Comparison of ENCODE assay signal across 1 cellular context in the genomic region with DNA sequence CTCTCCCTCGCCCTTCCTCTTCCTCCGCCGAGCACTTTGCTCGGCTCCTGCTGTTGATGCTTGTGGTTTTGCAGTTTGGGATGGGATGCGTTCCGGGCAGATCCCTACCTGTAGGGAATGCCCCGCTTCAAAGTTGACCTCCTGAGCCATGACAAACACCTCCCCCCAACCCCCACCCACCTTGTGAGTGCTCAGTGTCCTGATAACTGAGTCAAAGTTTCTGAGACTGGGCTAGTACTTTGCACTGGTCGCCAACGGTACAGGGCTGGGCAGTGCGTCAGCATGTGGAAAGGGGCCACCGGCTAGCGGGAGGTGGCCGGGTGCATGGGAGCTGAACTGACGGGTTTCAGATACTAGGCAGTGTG.
TF ChIP-seq lines count a peak whose summit lies in the region.

No MANE protein-coding gene starts in this region.

TF ChIP-seq in K562, 482 proteins besides CTCF, POLR2A, EP300 and RAD21 (continued from another document and continues in another):
- TF ChIP-seq, protein P1, sequence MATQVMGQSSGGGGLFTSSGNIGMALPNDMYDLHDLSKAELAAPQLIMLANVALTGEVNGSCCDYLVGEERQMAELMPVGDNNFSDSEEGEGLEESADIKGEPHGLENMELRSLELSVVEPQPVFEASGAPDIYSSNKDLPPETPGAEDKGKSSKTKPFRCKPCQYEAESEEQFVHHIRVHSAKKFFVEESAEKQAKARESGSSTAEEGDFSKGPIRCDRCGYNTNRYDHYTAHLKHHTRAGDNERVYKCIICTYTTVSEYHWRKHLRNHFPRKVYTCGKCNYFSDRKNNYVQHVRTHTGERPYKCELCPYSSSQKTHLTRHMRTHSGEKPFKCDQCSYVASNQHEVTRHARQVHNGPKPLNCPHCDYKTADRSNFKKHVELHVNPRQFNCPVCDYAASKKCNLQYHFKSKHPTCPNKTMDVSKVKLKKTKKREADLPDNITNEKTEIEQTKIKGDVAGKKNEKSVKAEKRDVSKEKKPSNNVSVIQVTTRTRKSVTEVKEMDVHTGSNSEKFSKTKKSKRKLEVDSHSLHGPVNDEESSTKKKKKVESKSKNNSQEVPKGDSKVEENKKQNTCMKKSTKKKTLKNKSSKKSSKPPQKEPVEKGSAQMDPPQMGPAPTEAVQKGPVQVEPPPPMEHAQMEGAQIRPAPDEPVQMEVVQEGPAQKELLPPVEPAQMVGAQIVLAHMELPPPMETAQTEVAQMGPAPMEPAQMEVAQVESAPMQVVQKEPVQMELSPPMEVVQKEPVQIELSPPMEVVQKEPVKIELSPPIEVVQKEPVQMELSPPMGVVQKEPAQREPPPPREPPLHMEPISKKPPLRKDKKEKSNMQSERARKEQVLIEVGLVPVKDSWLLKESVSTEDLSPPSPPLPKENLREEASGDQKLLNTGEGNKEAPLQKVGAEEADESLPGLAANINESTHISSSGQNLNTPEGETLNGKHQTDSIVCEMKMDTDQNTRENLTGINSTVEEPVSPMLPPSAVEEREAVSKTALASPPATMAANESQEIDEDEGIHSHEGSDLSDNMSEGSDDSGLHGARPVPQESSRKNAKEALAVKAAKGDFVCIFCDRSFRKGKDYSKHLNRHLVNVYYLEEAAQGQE (CRISPR knock-in tag; IDR thresholded peaks at IDR 0.05; ENCODE audit: low read depth) = no peak
- no peak for TF ChIP-seq HDGF (IDR thresholded peaks at IDR 0.05)
- no peak for TF ChIP-seq HNRNPK (IDR thresholded peaks at IDR 0.05; ENCODE audit: low read depth, low read length, poor library complexity, severe bottlenecking)
- no peak for TF ChIP-seq ZBTB17 (CRISPR knock-in tag; IDR thresholded peaks at IDR 0.05)
- TF ChIP-seq TBL1XR1 (IDR thresholded peaks at IDR 0.05; ENCODE audit: low read length in 2 of 2) = no peak
- 0 out of 2 replicates have a peak, but pooled peaks have one; percentile 5 for TF ChIP-seq LCOR (CRISPR knock-in tag; IDR thresholded peaks at IDR 0.05)
- no peak for TF ChIP-seq ZNF764 (CRISPR knock-in tag; IDR thresholded peaks at IDR 0.05; ENCODE audit: low read depth)
- peak; percentile 48; the same call in 1 of the 2 replicates for TF ChIP-seq RUNX1 (IDR thresholded peaks at IDR 0.05; ENCODE audit: low read depth)
- no peak for TF ChIP-seq ESRRB (CRISPR knock-in tag; IDR thresholded peaks at IDR 0.05; ENCODE audit: borderline replicate concordance)
- peak; percentile 43 for TF ChIP-seq NEUROD1 (IDR thresholded peaks at IDR 0.05; ENCODE audit: borderline replicate concordance, low read depth, low read length, partially characterized antibody)
- no peak for TF ChIP-seq SRF (CRISPR knock-in tag; IDR thresholded peaks at IDR 0.05)
- TF ChIP-seq FOXA1 (IDR thresholded peaks at IDR 0.05; ENCODE audit: borderline replicate concordance) = no peak
- TF ChIP-seq, protein P2, sequence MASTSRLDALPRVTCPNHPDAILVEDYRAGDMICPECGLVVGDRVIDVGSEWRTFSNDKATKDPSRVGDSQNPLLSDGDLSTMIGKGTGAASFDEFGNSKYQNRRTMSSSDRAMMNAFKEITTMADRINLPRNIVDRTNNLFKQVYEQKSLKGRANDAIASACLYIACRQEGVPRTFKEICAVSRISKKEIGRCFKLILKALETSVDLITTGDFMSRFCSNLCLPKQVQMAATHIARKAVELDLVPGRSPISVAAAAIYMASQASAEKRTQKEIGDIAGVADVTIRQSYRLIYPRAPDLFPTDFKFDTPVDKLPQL (IDR thresholded peaks at IDR 0.05; ENCODE audit: extremely low read depth, insufficient read length) = no peak
- no peak for TF ChIP-seq HOXB6 (CRISPR knock-in tag; IDR thresholded peaks at IDR 0.05; ENCODE audit: borderline replicate concordance)
- TF ChIP-seq, protein P3, sequence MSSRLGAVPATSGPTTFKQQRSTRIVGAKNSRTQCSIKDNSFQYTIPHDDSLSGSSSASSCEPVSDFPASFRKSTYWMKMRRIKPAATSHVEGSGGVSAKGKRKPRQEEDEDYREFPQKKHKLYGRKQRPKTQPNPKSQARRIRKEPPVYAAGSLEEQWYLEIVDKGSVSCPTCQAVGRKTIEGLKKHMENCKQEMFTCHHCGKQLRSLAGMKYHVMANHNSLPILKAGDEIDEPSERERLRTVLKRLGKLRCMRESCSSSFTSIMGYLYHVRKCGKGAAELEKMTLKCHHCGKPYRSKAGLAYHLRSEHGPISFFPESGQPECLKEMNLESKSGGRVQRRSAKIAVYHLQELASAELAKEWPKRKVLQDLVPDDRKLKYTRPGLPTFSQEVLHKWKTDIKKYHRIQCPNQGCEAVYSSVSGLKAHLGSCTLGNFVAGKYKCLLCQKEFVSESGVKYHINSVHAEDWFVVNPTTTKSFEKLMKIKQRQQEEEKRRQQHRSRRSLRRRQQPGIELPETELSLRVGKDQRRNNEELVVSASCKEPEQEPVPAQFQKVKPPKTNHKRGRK (tag; IDR thresholded peaks at IDR 0.05) = no peak
- no peak for TF ChIP-seq ZNF384 (IDR thresholded peaks at IDR 0.05; ENCODE audit: low read depth, low read length)
- no peak for TF ChIP-seq DMBX1 (CRISPR knock-in tag; IDR thresholded peaks at IDR 0.05; ENCODE audit: borderline replicate concordance)
- TF ChIP-seq, protein P4, sequence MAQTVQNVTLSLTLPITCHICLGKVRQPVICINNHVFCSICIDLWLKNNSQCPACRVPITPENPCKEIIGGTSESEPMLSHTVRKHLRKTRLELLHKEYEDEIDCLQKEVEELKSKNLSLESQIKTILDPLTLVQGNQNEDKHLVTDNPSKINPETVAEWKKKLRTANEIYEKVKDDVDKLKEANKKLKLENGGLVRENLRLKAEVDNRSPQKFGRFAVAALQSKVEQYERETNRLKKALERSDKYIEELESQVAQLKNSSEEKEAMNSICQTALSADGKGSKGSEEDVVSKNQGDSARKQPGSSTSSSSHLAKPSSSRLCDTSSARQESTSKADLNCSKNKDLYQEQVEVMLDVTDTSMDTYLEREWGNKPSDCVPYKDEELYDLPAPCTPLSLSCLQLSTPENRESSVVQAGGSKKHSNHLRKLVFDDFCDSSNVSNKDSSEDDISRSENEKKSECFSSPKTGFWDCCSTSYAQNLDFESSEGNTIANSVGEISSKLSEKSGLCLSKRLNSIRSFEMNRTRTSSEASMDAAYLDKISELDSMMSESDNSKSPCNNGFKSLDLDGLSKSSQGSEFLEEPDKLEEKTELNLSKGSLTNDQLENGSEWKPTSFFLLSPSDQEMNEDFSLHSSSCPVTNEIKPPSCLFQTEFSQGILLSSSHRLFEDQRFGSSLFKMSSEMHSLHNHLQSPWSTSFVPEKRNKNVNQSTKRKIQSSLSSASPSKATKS (CRISPR knock-in tag; IDR thresholded peaks at IDR 0.05) = no peak
- TF ChIP-seq, protein P5, sequence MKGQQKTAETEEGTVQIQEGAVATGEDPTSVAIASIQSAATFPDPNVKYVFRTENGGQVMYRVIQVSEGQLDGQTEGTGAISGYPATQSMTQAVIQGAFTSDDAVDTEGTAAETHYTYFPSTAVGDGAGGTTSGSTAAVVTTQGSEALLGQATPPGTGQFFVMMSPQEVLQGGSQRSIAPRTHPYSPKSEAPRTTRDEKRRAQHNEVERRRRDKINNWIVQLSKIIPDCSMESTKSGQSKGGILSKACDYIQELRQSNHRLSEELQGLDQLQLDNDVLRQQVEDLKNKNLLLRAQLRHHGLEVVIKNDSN (CRISPR knock-in tag; IDR thresholded peaks at IDR 0.05) = no peak
- no peak for TF ChIP-seq NFXL1 (CRISPR knock-in tag; IDR thresholded peaks at IDR 0.05)
- peak; percentile 56; the same call in 1 of the 2 replicates for TF ChIP-seq ESRRA (IDR thresholded peaks at IDR 0.05; ENCODE audit: borderline replicate concordance, low read depth)
- TF ChIP-seq ZNF41 (CRISPR knock-in tag; conservative IDR thresholded peaks at IDR 0.05) = no peak
- TF ChIP-seq MYC (IDR thresholded peaks at IDR 0.05; ENCODE audit: low read depth, low read length) = peak; percentile 37; the same call in 1 of the 2 replicates
- TF ChIP-seq MYC (CRISPR knock-in tag; IDR thresholded peaks at IDR 0.05; ENCODE audit: borderline replicate concordance, low read depth) = no peak
- no peak for TF ChIP-seq ZNF408 (CRISPR knock-in tag; IDR thresholded peaks at IDR 0.05; ENCODE audit: low read depth)
- 0 out of 2 replicates have a peak, but pooled peaks have one; percentile 51 for TF ChIP-seq PHB2 (IDR thresholded peaks at IDR 0.05; ENCODE audit: low read depth)
- 0 out of 2 replicates have a peak, but pooled peaks have one; percentile 61 for TF ChIP-seq CAMTA2 (CRISPR knock-in tag; conservative IDR thresholded peaks at IDR 0.05)
- TF ChIP-seq TOE1 (IDR thresholded peaks at IDR 0.05; ENCODE audit: borderline replicate concordance) = no peak
- no peak for TF ChIP-seq TOE1 (CRISPR knock-in tag; IDR thresholded peaks at IDR 0.05; ENCODE audit: borderline replicate concordance, low read depth)
- TF ChIP-seq SOX6 (IDR thresholded peaks at IDR 0.05) = peak; percentile 62
- TF ChIP-seq, protein P6, sequence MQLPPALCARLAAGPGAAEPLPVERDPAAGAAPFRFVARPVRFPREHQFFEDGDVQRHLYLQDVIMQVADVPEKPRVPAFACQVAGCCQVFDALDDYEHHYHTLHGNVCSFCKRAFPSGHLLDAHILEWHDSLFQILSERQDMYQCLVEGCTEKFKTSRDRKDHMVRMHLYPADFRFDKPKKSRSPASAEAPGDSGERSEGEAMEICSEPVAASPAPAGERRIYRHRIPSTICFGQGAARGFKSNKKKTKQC (CRISPR knock-in tag; IDR thresholded peaks at IDR 0.05) = no peak
- peak; percentile 57; the same call in 1 of the 2 replicates for TF ChIP-seq NFE2 (IDR thresholded peaks at IDR 0.05; ENCODE audit: low read depth)
- no peak for TF ChIP-seq ZNF274 (IDR thresholded peaks at IDR 0.05; ENCODE audit: borderline replicate concordance, low read depth, low read length)
- TF ChIP-seq GATAD2B (IDR thresholded peaks at IDR 0.05; ENCODE audit: borderline replicate concordance) = no peak
- peak; percentile 62 for TF ChIP-seq SMARCE1 (IDR thresholded peaks at IDR 0.05)
- no peak for TF ChIP-seq ZNF766 (CRISPR knock-in tag; conservative IDR thresholded peaks at IDR 0.05)
- TF ChIP-seq, protein P7, sequence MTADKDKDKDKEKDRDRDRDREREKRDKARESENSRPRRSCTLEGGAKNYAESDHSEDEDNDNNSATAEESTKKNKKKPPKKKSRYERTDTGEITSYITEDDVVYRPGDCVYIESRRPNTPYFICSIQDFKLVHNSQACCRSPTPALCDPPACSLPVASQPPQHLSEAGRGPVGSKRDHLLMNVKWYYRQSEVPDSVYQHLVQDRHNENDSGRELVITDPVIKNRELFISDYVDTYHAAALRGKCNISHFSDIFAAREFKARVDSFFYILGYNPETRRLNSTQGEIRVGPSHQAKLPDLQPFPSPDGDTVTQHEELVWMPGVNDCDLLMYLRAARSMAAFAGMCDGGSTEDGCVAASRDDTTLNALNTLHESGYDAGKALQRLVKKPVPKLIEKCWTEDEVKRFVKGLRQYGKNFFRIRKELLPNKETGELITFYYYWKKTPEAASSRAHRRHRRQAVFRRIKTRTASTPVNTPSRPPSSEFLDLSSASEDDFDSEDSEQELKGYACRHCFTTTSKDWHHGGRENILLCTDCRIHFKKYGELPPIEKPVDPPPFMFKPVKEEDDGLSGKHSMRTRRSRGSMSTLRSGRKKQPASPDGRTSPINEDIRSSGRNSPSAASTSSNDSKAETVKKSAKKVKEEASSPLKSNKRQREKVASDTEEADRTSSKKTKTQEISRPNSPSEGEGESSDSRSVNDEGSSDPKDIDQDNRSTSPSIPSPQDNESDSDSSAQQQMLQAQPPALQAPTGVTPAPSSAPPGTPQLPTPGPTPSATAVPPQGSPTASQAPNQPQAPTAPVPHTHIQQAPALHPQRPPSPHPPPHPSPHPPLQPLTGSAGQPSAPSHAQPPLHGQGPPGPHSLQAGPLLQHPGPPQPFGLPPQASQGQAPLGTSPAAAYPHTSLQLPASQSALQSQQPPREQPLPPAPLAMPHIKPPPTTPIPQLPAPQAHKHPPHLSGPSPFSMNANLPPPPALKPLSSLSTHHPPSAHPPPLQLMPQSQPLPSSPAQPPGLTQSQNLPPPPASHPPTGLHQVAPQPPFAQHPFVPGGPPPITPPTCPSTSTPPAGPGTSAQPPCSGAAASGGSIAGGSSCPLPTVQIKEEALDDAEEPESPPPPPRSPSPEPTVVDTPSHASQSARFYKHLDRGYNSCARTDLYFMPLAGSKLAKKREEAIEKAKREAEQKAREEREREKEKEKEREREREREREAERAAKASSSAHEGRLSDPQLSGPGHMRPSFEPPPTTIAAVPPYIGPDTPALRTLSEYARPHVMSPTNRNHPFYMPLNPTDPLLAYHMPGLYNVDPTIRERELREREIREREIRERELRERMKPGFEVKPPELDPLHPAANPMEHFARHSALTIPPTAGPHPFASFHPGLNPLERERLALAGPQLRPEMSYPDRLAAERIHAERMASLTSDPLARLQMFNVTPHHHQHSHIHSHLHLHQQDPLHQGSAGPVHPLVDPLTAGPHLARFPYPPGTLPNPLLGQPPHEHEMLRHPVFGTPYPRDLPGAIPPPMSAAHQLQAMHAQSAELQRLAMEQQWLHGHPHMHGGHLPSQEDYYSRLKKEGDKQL (CRISPR knock-in tag; IDR thresholded peaks at IDR 0.05; ENCODE audit: borderline replicate concordance) = no peak
- TF ChIP-seq FOXJ3 (CRISPR knock-in tag; IDR thresholded peaks at IDR 0.05) = no peak
- TF ChIP-seq, protein P8, sequence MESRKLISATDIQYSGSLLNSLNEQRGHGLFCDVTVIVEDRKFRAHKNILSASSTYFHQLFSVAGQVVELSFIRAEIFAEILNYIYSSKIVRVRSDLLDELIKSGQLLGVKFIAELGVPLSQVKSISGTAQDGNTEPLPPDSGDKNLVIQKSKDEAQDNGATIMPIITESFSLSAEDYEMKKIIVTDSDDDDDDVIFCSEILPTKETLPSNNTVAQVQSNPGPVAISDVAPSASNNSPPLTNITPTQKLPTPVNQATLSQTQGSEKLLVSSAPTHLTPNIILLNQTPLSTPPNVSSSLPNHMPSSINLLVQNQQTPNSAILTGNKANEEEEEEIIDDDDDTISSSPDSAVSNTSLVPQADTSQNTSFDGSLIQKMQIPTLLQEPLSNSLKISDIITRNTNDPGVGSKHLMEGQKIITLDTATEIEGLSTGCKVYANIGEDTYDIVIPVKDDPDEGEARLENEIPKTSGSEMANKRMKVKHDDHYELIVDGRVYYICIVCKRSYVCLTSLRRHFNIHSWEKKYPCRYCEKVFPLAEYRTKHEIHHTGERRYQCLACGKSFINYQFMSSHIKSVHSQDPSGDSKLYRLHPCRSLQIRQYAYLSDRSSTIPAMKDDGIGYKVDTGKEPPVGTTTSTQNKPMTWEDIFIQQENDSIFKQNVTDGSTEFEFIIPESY (CRISPR knock-in tag; IDR thresholded peaks at IDR 0.05) = no peak
- TF ChIP-seq, protein P9, sequence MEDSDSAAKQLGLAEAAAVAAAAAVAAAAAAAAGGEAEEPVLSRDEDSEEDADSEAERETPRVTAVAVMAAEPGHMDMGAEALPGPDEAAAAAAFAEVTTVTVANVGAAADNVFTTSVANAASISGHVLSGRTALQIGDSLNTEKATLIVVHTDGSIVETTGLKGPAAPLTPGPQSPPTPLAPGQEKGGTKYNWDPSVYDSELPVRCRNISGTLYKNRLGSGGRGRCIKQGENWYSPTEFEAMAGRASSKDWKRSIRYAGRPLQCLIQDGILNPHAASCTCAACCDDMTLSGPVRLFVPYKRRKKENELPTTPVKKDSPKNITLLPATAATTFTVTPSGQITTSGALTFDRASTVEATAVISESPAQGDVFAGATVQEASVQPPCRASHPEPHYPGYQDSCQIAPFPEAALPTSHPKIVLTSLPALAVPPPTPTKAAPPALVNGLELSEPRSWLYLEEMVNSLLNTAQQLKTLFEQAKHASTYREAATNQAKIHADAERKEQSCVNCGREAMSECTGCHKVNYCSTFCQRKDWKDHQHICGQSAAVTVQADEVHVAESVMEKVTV (CRISPR knock-in tag; IDR thresholded peaks at IDR 0.05) = no peak
- TF ChIP-seq ZNF174 (CRISPR knock-in tag; IDR thresholded peaks at IDR 0.05) = no peak
- TF ChIP-seq, protein P10, sequence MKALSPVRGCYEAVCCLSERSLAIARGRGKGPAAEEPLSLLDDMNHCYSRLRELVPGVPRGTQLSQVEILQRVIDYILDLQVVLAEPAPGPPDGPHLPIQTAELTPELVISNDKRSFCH (CRISPR knock-in tag; IDR thresholded peaks at IDR 0.05) = no peak
- TF ChIP-seq, protein P10 (tag; IDR thresholded peaks at IDR 0.05) = no peak
- TF ChIP-seq ZNF551 (CRISPR knock-in tag; IDR thresholded peaks at IDR 0.05) = no peak
